In genomic region chr19:46944918-46945628, GRCh38 we compare ENCODE assay signal across 9 cellular contexts.
DNase-seq lines count a peak whose midpoint lies in the region; ATAC-seq and TF ChIP-seq lines count a peak whose summit lies in the region.
"Had no signal": no experiment of that assay in that cellular context is flagged by ENCODE, and none has a peak within 500 bp of the region (broad histone marks: within the 10 kb centered on the region; RNA-seq: fewer than 3 reads in every experiment).

No MANE protein-coding gene starts in this region.

- DNase-seq in smooth muscle cell (lab: John Stamatoyannopoulos, UW; ENCODE audit: unreplicated experiment) (peak; percentile 37), OCI-M2 (lab: John Stamatoyannopoulos, UW; ENCODE audit: unreplicated experiment) (no peak)
- DNase-seq in activated T-cell treated with anti-CD3 and anti-CD28 coated beads, Interleukin-2, amount 50 U/mL, for 1 hour: no peak
- no peak for DNase-seq in activated T-cell treated with anti-CD3 and anti-CD28 coated beads, Interleukin-2, amount 50 U/mL, for 72 hours

- 44% methylated on average over 7 of the region's 7 CpGs for WGBS in smooth muscle cell (ENCODE audit: low lambda C conversion rate)

- TF ChIP-seq CTCF in smooth muscle cell (IDR thresholded peaks at IDR 0.05; ENCODE audit: borderline replicate concordance, insufficient read depth, poor library complexity, severe bottlenecking): no peak

- ATAC-seq in GM18520 (IDR thresholded peaks at IDR 0.05; ENCODE audit: unreplicated experiment): no peak
- ATAC-seq in activated T-cell treated with anti-CD3 and anti-CD28 coated beads, Interleukin-2, amount 50 U/mL, for 72 hours (replicated peaks in 1 of 2): no peak

- no peak overlapping the region for H2AFZ ChIP-seq in smooth muscle cell (ENCODE audit: low read depth)

- peaks cover 19% of the 10 kb centered on the region for H3K79me2 ChIP-seq in smooth muscle cell (ENCODE audit: low read depth)

- H3K4me3 ChIP-seq in HUES48 (ENCODE audit: low read depth, low read length): no peak overlapping the region
- H3K4me3 ChIP-seq in iPS-20b (ENCODE audit: low read length): no peak overlapping the region
- H3K4me3 ChIP-seq in smooth muscle cell: no peak overlapping the region

- H3K4me2 ChIP-seq in smooth muscle cell: peak overlapping the region; percentile 63

- H3K4me1 ChIP-seq in HUES48 (ENCODE audit: control insufficient read depth, insufficient read depth, low read length) (peaks cover 7% of the 10 kb centered on the region), iPS-20b (ENCODE audit: insufficient read depth, low read length) (peaks cover 12% of the 10 kb centered on the region; the same call in 1 of the 2 replicates), smooth muscle cell (ENCODE audit: low read depth) (peaks cover 10% of the 10 kb centered on the region)

- no peak overlapping the region for H3K4me3 Mint-ChIP-seq in activated T-cell treated with anti-CD3 and anti-CD28 coated beads, Interleukin-2, amount 50 U/mL, for 72 hours
- H3K4me3 Mint-ChIP-seq: dendritic cell treated with granulocyte-macrophage colony-stimulating factor and Interleukin-4, amounts not matched to agents 40 ng/mL and 50 ng/mL, for 4 days had no signal

- H3K9ac ChIP-seq in HUES48 (ENCODE audit: low read depth, low read length) (no peak overlapping the region), iPS-20b (ENCODE audit: low read depth, low read length) (peak overlapping the region; percentile 16; the same call in 1 of the 2 replicates), smooth muscle cell (ENCODE audit: low read depth) (no peak overlapping the region)

- H3K9me3 Mint-ChIP-seq in activated T-cell treated with anti-CD3 and anti-CD28 coated beads, Interleukin-2, amount 50 U/mL, for 72 hours: no peaks in the 10 kb centered on the region
- H3K9me3 Mint-ChIP-seq: dendritic cell treated with granulocyte-macrophage colony-stimulating factor and Interleukin-4, amounts not matched to agents 40 ng/mL and 50 ng/mL, for 4 days had no signal

- H3K27me3 Mint-ChIP-seq in activated T-cell treated with anti-CD3 and anti-CD28 coated beads, Interleukin-2, amount 50 U/mL, for 72 hours (ENCODE audit: low read depth): no peaks in the 10 kb centered on the region
- H3K27me3 Mint-ChIP-seq: dendritic cell treated with granulocyte-macrophage colony-stimulating factor and Interleukin-4, amounts not matched to agents 40 ng/mL and 50 ng/mL, for 4 days had no signal

- H3K9me3 ChIP-seq in HUES48 (ENCODE audit: control insufficient read depth, insufficient read depth, low read length): no peaks in the 10 kb centered on the region; the same call in 1 of the 2 replicates
- H3K9me3 ChIP-seq in iPS-20b (ENCODE audit: insufficient read depth, low read depth, low read length): no peaks in the 10 kb centered on the region
- no peaks in the 10 kb centered on the region for H3K9me3 ChIP-seq in smooth muscle cell (replicated peaks; ENCODE audit: low read depth)

- H3F3A ChIP-seq in smooth muscle cell (ENCODE audit: low read depth): peaks cover 3% of the 10 kb centered on the region

- H3K36me3 Mint-ChIP-seq in activated T-cell treated with anti-CD3 and anti-CD28 coated beads, Interleukin-2, amount 50 U/mL, for 72 hours (ENCODE audit: insufficient read depth in 2 of 2): peaks cover 2 to 4% of the 10 kb centered on the region in 2 donors

- peaks cover 48% of the 10 kb centered on the region for H4K20me1 ChIP-seq in smooth muscle cell (ENCODE audit: low read depth)

- peak overlapping the region; percentile 61 for H3K27ac ChIP-seq in HUES48 (ENCODE audit: low read depth, low read length)
- peak overlapping the region; percentile 74 for H3K27ac ChIP-seq in angular gyrus (ENCODE audit: low read depth, low read length)
- no peak overlapping the region for H3K27ac ChIP-seq in iPS-20b (ENCODE audit: low read length)
- H3K27ac ChIP-seq in smooth muscle cell (ENCODE audit: low read depth): no peak overlapping the region

- H3K36me3 ChIP-seq in HUES48 (ENCODE audit: control insufficient read depth, insufficient read depth, low read length) (peaks cover 27% of the 10 kb centered on the region), iPS-20b (ENCODE audit: insufficient read depth, low read depth, low read length) (peaks cover 5% of the 10 kb centered on the region; the same call in 1 of the 2 replicates), smooth muscle cell (ENCODE audit: low read depth) (no peaks in the 10 kb centered on the region)

- peaks cover 2% of the 10 kb centered on the region for H3K4me1 Mint-ChIP-seq in activated T-cell treated with anti-CD3 and anti-CD28 coated beads, Interleukin-2, amount 50 U/mL, for 72 hours (ENCODE audit: low read depth)

- H3K27me3 ChIP-seq in HUES48 (ENCODE audit: control insufficient read depth, insufficient read depth, low read length) (no peaks in the 10 kb centered on the region), iPS-20b (ENCODE audit: insufficient read depth, low read length) (no peaks in the 10 kb centered on the region), smooth muscle cell (ENCODE audit: low read depth) (no peaks in the 10 kb centered on the region)

- H3K27ac Mint-ChIP-seq in activated T-cell treated with anti-CD3 and anti-CD28 coated beads, Interleukin-2, amount 50 U/mL, for 72 hours: no peak overlapping the region
- H3K27ac Mint-ChIP-seq: dendritic cell treated with granulocyte-macrophage colony-stimulating factor and Interleukin-4, amounts not matched to agents 40 ng/mL and 50 ng/mL, for 4 days had no signal

Comparison
In these comparisons a context has a peak if more than half of its experiments do, and no peak if none do; other contexts are left out.
1. H3K27ac ChIP-seq: peak in HUES48 (single experiment) and angular gyrus (single experiment); none in iPS-20b (single experiment) and smooth muscle cell (single experiment).